In the genomic region with DNA sequence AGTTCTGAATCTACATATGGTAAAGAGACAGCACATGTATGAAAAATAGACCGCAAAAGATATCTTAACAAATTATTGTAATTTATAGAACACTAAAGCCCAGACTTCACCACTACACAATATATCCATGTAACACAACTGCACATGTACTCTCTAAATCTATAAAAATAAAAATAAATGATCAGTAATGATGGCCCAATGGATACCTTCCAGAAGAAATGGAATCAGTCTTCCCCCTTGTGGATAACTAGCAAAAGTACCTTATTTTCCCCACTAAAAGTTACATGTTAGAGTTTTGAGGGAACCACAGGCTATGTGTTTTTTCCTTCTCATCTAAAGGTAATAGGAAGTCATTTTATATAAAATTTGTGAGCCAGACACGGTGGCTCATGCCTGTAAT, we compare ENCODE assay signal across 1 cellular context.
TF ChIP-seq lines count a peak whose summit lies in the region.

No MANE protein-coding gene starts in this region.

TF ChIP-seq in Ishikawa, 13 proteins besides CTCF, POLR2A, EP300 and RAD21 (continued from another document):
- no peak for TF ChIP-seq FOXM1 (IDR thresholded peaks at IDR 0.05; ENCODE audit: borderline replicate concordance, low read depth)
- TF ChIP-seq TEAD4 (IDR thresholded peaks at IDR 0.05), result no peak
